ENCODE assay signal across 12 cellular contexts in the genomic region with DNA sequence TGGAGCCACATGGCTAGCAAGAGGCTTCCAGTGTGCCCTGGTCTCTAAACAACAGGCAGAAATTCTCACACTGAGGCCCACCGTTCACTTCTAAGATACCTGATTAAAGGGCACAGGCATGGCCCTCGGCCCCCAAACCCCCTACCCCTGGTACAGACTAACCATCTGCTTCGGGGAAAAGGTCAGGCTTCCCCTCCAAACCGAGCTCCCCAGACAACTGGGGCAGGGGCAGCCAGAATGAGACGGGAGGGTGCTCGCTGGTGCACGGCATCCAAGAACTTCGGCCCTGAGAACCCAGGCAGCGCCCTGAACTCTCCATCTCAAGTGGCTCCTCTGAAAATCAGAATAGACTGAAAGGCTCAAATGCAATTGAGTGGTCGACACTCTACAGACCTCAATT. TPM values are rescaled to one million over a fixed set of nuclear protein-coding genes. Genes with fewer than 3 reads are reported as not detected.
DNase-seq lines count a peak whose midpoint lies in the region; ATAC-seq and TF ChIP-seq lines count a peak whose summit lies in the region.
"Had no signal": no experiment of that assay in that cellular context is flagged by ENCODE, and none has a peak within 500 bp of the region (broad histone marks: within the 10 kb centered on the region; RNA-seq: fewer than 3 reads in every experiment).

No MANE protein-coding gene starts in this region.

- peaks cover 15 to 49% of the 10 kb centered on the region in 2 donors for H3K36me3 Mint-ChIP-seq in CD4-positive, alpha-beta memory T cell
- H3K36me3 Mint-ChIP-seq in activated naive CD4-positive, alpha-beta T cell treated with anti-CD3 and anti-CD28 coated beads, Interleukin-2, amount 50 U/mL, for 72 hours, result peaks cover 42 to 64% of the 10 kb centered on the region in 2 donors
- H3K36me3 Mint-ChIP-seq in neural progenitor cell, result no peaks in the 10 kb centered on the region

- peak overlapping the region; percentile 92 for H3K27ac ChIP-seq in CD4-positive, alpha-beta memory T cell (ENCODE audit: low read depth, low read length)
- H3K27ac ChIP-seq in neural progenitor cell, result no peak overlapping the region
- H3K27ac ChIP-seq in uterus, result no peak overlapping the region
- no peak overlapping the region for H3K27ac ChIP-seq in smooth muscle cell (ENCODE audit: low read depth)
- H3K27ac ChIP-seq: pancreas had no signal

- no peak overlapping the region for H3K9ac ChIP-seq in neural progenitor cell
- no peak overlapping the region for H3K9ac ChIP-seq in smooth muscle cell (ENCODE audit: low read depth)

- CTCF ChIA-PET in CD4-positive, alpha-beta memory T cell (lab: Charles Lee; ENCODE audit: partially characterized antibody), result interaction anchor here (1.3 to 1.5 kb wide), 5 partner anchors 23 to 251 kb away, joined by 3 to 5 read pairs (median 5); partner anchors contain the start of gene HSPBP1

- no peak for ATAC-seq in activated naive CD4-positive, alpha-beta T cell treated with anti-CD3 and anti-CD28 coated beads, Interleukin-2, amount 50 U/mL, for 72 hours
- ATAC-seq in GM19324 (IDR thresholded peaks at IDR 0.05; ENCODE audit: low FRiP score, unreplicated experiment), result no peak
- ATAC-seq: left colon, pancreas had no signal

- no peaks in the 10 kb centered on the region for H3K36me3 ChIP-seq in CD4-positive, alpha-beta memory T cell (ENCODE audit: insufficient read depth, low read length)
- H3K36me3 ChIP-seq in H7 (replicated peaks; ENCODE audit: control insufficient read depth, insufficient read depth, low read length), result no peaks in the 10 kb centered on the region; the same call in 1 of the 2 replicates
- H3K36me3 ChIP-seq in neural progenitor cell, result no peaks in the 10 kb centered on the region
- H3K36me3 ChIP-seq in uterus, result no peaks in the 10 kb centered on the region
- H3K36me3 ChIP-seq in smooth muscle cell (ENCODE audit: low read depth), result no peaks in the 10 kb centered on the region
- H3K36me3 ChIP-seq: pancreas had no signal

- peaks cover 50 to 88% (median 70%) of the 10 kb centered on the region in 4 donors for H3K4me1 Mint-ChIP-seq in CD4-positive, alpha-beta memory T cell
- H3K4me1 Mint-ChIP-seq in neural progenitor cell, result peaks cover 43% of the 10 kb centered on the region

- 97% methylated on average over 10 of the region's 10 CpGs for WGBS in smooth muscle cell (ENCODE audit: low lambda C conversion rate)

- H3K79me2 ChIP-seq in neural progenitor cell (ENCODE audit: low read depth) (peaks cover 99% of the 10 kb centered on the region), smooth muscle cell (ENCODE audit: low read depth) (peaks cover 100% of the 10 kb centered on the region)

- H2AFZ ChIP-seq in neural progenitor cell (replicated peaks) (no peak overlapping the region), smooth muscle cell (ENCODE audit: low read depth) (no peak overlapping the region)

- H3F3A ChIP-seq in neural progenitor cell (ENCODE audit: low read depth) (no peaks in the 10 kb centered on the region), smooth muscle cell (ENCODE audit: low read depth) (no peaks in the 10 kb centered on the region)

- TF ChIP-seq POLR2A in uterus (IDR thresholded peaks at IDR 0.05), result no peak

- no peaks in the 10 kb centered on the region for H3K27me3 ChIP-seq in CD4-positive, alpha-beta memory T cell (ENCODE audit: insufficient read depth, low read length)
- H3K27me3 ChIP-seq in H7 (ENCODE audit: control insufficient read depth, insufficient read depth, low read length) (no peaks in the 10 kb centered on the region), neural progenitor cell (no peaks in the 10 kb centered on the region), uterus (no peaks in the 10 kb centered on the region), smooth muscle cell (ENCODE audit: low read depth) (no peaks in the 10 kb centered on the region)
- H3K27me3 ChIP-seq: pancreas had no signal

- no peaks in the 10 kb centered on the region for H3K27me3 Mint-ChIP-seq in CD4-positive, alpha-beta memory T cell
- peaks cover 2% of the 10 kb centered on the region for H3K27me3 Mint-ChIP-seq in neural progenitor cell (ENCODE audit: insufficient read depth, low read depth)

- H3K9me3 Mint-ChIP-seq in CD4-positive, alpha-beta memory T cell, result peaks cover 0 to 2% (median 0%) of the 10 kb centered on the region in 8 donors
- no peaks in the 10 kb centered on the region for H3K9me3 Mint-ChIP-seq in activated naive CD4-positive, alpha-beta T cell treated with anti-CD3 and anti-CD28 coated beads, Interleukin-2, amount 50 U/mL, for 72 hours
- H3K9me3 Mint-ChIP-seq in neural progenitor cell, result no peaks in the 10 kb centered on the region

- peaks cover 89% of the 10 kb centered on the region for H3K4me1 ChIP-seq in CD4-positive, alpha-beta memory T cell (ENCODE audit: insufficient read depth, low read length)
- H3K4me1 ChIP-seq in neural progenitor cell (peaks cover 12% of the 10 kb centered on the region), uterus (peaks cover 0 to 5% of the 10 kb centered on the region in 2 donors), smooth muscle cell (ENCODE audit: low read depth) (peaks cover 22% of the 10 kb centered on the region)

- DNase-seq in CD4-positive, alpha-beta memory T cell, result no peak
- DNase-seq in H7 (peak; percentile 42), neural progenitor cell (ENCODE audit: low spot score) (no peak), uterus (no peak), 8988T (no peak), smooth muscle cell (lab: John Stamatoyannopoulos, UW; ENCODE audit: unreplicated experiment) (no peak)
- no peak for DNase-seq in activated naive CD4-positive, alpha-beta T cell treated with anti-CD3 and anti-CD28 coated beads, Interleukin-2, amount 50 U/mL, for 72 hours (ENCODE audit: low spot score in 2 of 2)
- DNase-seq: NCI-H1436, pancreas had no signal

- intact Hi-C loops in CD4-positive, alpha-beta memory T cell (cut with micrococcal nuclease), result loop anchor here (10.0 kb wide), 1 partner anchor 382 kb away; no protein-coding TSS in a partner anchor
- intact Hi-C loops in uterus (cut with DNase I; ENCODE audit: low total_unique reads), result no loop called here

- H3K4me3 Mint-ChIP-seq in CD4-positive, alpha-beta memory T cell, result peak overlapping the region; percentile 93 to 100 (median 98)
- H3K4me3 Mint-ChIP-seq in neural progenitor cell, result peak overlapping the region; percentile 41

- H3K4me3 ChIP-seq in CD4-positive, alpha-beta memory T cell (ENCODE audit: low read length in 2 of 2), result peak overlapping the region; percentile 84 to 92
- no peak overlapping the region for H3K4me3 ChIP-seq in H7 (ENCODE audit: insufficient read depth, low read depth, low read length)
- no peak overlapping the region for H3K4me3 ChIP-seq in neural progenitor cell
- H3K4me3 ChIP-seq in uterus, result no peak overlapping the region
- no peak overlapping the region for H3K4me3 ChIP-seq in smooth muscle cell

- no peak for TF ChIP-seq CTCF in neural progenitor cell (IDR thresholded peaks at IDR 0.05)
- no peak for TF ChIP-seq CTCF in uterus (IDR thresholded peaks at IDR 0.05)
- TF ChIP-seq CTCF in smooth muscle cell (IDR thresholded peaks at IDR 0.05; ENCODE audit: borderline replicate concordance, insufficient read depth, poor library complexity, severe bottlenecking), result no peak

- peaks cover 100% of the 10 kb centered on the region for H4K20me1 ChIP-seq in neural progenitor cell (ENCODE audit: low read depth)
- peaks cover 99% of the 10 kb centered on the region for H4K20me1 ChIP-seq in smooth muscle cell (ENCODE audit: low read depth)

- H3K4me2 ChIP-seq in neural progenitor cell (no peak overlapping the region), smooth muscle cell (no peak overlapping the region)

- POLR2A ChIA-PET in CD4-positive, alpha-beta memory T cell (lab: Charles Lee; ENCODE audit: partially characterized antibody), result interaction anchor here (1.1 to 9.5 kb wide), 10 partner anchors 10 to 251 kb away, joined by 3 to 199 read pairs (median 23); partner anchors contain the start of genes BRSK1, HSPBP1, KMT5C and TMEM238

- H3K27ac Mint-ChIP-seq in CD4-positive, alpha-beta memory T cell, result peak overlapping the region; percentile 95 to 99 (median 99)
- peak overlapping the region; percentile 97 for H3K27ac Mint-ChIP-seq in activated naive CD4-positive, alpha-beta T cell treated with anti-CD3 and anti-CD28 coated beads, Interleukin-2, amount 50 U/mL, for 72 hours
- peak overlapping the region; percentile 42 for H3K27ac Mint-ChIP-seq in neural progenitor cell

- H3K9me3 ChIP-seq in CD4-positive, alpha-beta memory T cell (ENCODE audit: control insufficient read depth in 1 of 2, low read length in 2 of 2), result no peaks in the 10 kb centered on the region
- H3K9me3 ChIP-seq in neural progenitor cell (ENCODE audit: low read depth), result no peaks in the 10 kb centered on the region
- H3K9me3 ChIP-seq in uterus, result no peaks in the 10 kb centered on the region
- H3K9me3 ChIP-seq in smooth muscle cell (replicated peaks; ENCODE audit: low read depth), result no peaks in the 10 kb centered on the region
- H3K9me3 ChIP-seq: pancreas had no signal

RNA-seq across cellular contexts. Expression of gene PPP6R1, which starts 5.6 kb away (rescaled TPM):
- total RNA-seq in CD4-positive, alpha-beta memory T cell, result 100 to 1,000 TPM; 161 to 162 TPM
- polyA plus RNA-seq in CD4-positive, alpha-beta memory T cell, result 100 to 1,000 TPM in 1 of 2 donors, 10 to 100 TPM in 1; 22.9 to 107 TPM
- total RNA-seq in H7 (2014; rRNA removed; shearing (Covaris generic)), result 51.7 and 53.1 TPM in 2 replicates
- total RNA-seq in activated naive CD4-positive, alpha-beta T cell treated with anti-CD3 and anti-CD28 coated beads, Interleukin-2, amount 50 U/mL, for 72 hours, result 100 to 1,000 TPM; 160 to 225 TPM
- 13.1 and 40.4 TPM in 2 replicates for total RNA-seq in neural progenitor cell (ENCODE audit: low replicate concordance)
- total RNA-seq in uterus, result 10 to 100 TPM in 2 of 4 donors, 1 to 10 TPM in 2; 5.6 to 70.4 (median 16.3) TPM
- 26.7 and 31.1 TPM in 2 replicates for total RNA-seq in smooth muscle cell
- 58.0 and 59.9 TPM in 2 replicates for polyA plus RNA-seq in smooth muscle cell

RNA-seq across cellular contexts. Expression of gene TMEM86B, which starts 24.7 kb away (rescaled TPM):
- total RNA-seq in CD4-positive, alpha-beta memory T cell, result 10 to 100 TPM; 19.7 to 22.1 TPM
- 1 to 10 TPM in 1 of 2 donors, not detected in 1; 3.5 TPM for polyA plus RNA-seq in CD4-positive, alpha-beta memory T cell
- total RNA-seq in H7 (2014; rRNA removed; shearing (Covaris generic)), result 1.2 and 1.7 TPM in 2 replicates
- total RNA-seq in activated naive CD4-positive, alpha-beta T cell treated with anti-CD3 and anti-CD28 coated beads, Interleukin-2, amount 50 U/mL, for 72 hours, result 1 to 10 TPM; 7.7 to 8.1 TPM
- 1.4 and 3.3 TPM in 2 replicates for total RNA-seq in neural progenitor cell (ENCODE audit: low replicate concordance)
- total RNA-seq in uterus, result 1 to 10 TPM in 3 of 4 donors, not detected in 1; 1.8 to 7.9 (median 2.4) TPM
- 1.7 and 2.1 TPM in 2 replicates for total RNA-seq in smooth muscle cell
- polyA plus RNA-seq in smooth muscle cell, result 2.6 and 3.3 TPM in 2 replicates

RNA-seq across cellular contexts. Expression of gene HSPBP1, which starts 26.6 kb away (rescaled TPM):
- total RNA-seq in CD4-positive, alpha-beta memory T cell, result 10 to 100 TPM; 17.9 to 18.5 TPM
- 10 to 100 TPM; 35.7 to 38.7 TPM for polyA plus RNA-seq in CD4-positive, alpha-beta memory T cell
- total RNA-seq in H7 (2014; rRNA removed; shearing (Covaris generic)), result 54.4 and 92.3 TPM in 2 replicates
- total RNA-seq in activated naive CD4-positive, alpha-beta T cell treated with anti-CD3 and anti-CD28 coated beads, Interleukin-2, amount 50 U/mL, for 72 hours, result 10 to 100 TPM; 24.9 to 40.8 TPM
- total RNA-seq in neural progenitor cell (ENCODE audit: low replicate concordance) (15.0 and 43.1 TPM in 2 replicates), uterus (10 to 100 TPM in 3 of 4 donors, 1 to 10 TPM in 1; 1.3 to 37.4 (median 25.6) TPM), smooth muscle cell (21.5 and 22.1 TPM in 2 replicates)
- 66.5 and 80.0 TPM in 2 replicates for polyA plus RNA-seq in smooth muscle cell

RNA-seq across cellular contexts. Expression of gene BRSK1, which starts 30.5 kb away (rescaled TPM):
- 1 to 10 TPM; 1.4 to 1.7 TPM for total RNA-seq in CD4-positive, alpha-beta memory T cell
- not detected for polyA plus RNA-seq in CD4-positive, alpha-beta memory T cell
- 20.3 and 31.3 TPM in 2 replicates for total RNA-seq in H7 (2014; rRNA removed; shearing (Covaris generic))
- 1 to 10 TPM; 6.7 to 8.4 TPM for total RNA-seq in activated naive CD4-positive, alpha-beta T cell treated with anti-CD3 and anti-CD28 coated beads, Interleukin-2, amount 50 U/mL, for 72 hours
- 24.1 and 43.1 TPM in 2 replicates for total RNA-seq in neural progenitor cell (ENCODE audit: low replicate concordance)
- total RNA-seq in uterus, result 10 to 100 TPM in 2 of 4 donors, 1 to 10 TPM in 1, not detected in 1; 4.1 to 17.1 (median 12.0) TPM
- 5.0 and 10.4 TPM in 2 replicates for total RNA-seq in smooth muscle cell
- 3.0 and 3.3 TPM in 2 replicates for polyA plus RNA-seq in smooth muscle cell

RNA-seq across cellular contexts. Expression of gene PTPRH, which starts 44.0 kb away (rescaled TPM):
- not detected for total RNA-seq in CD4-positive, alpha-beta memory T cell
- not detected for polyA plus RNA-seq in CD4-positive, alpha-beta memory T cell
- total RNA-seq in H7 (2014; rRNA removed; shearing (Covaris generic)), result 0.41 and 2.3 TPM in 2 replicates
- under 1 TPM in 1 of 2 donors, not detected in 1; 0.19 TPM for total RNA-seq in activated naive CD4-positive, alpha-beta T cell treated with anti-CD3 and anti-CD28 coated beads, Interleukin-2, amount 50 U/mL, for 72 hours
- total RNA-seq in neural progenitor cell (ENCODE audit: low replicate concordance) (not detected in 2 replicates), uterus (1 to 10 TPM in 2 of 4 donors, under 1 TPM in 1, not detected in 1; 0.29 to 3.8 (median 3.2) TPM), smooth muscle cell (0.18 and 0.31 TPM in 2 replicates)
- polyA plus RNA-seq in smooth muscle cell, result 0.46 TPM in 1 of 2 replicates, not detected in the other
- total RNA-seq: T-helper 2 cell treated with Interferon-gamma antibody and Interleukin-4, amounts not matched to agents 100 ng/mL and 5 ng/mL, for 36 hours had no signal

Comparison
In these comparisons a context has a peak if more than half of its experiments do, and no peak if none do; other contexts are left out.
1. H3K4me3 ChIP-seq: peak in CD4-positive, alpha-beta memory T cell (2 of 2); none in H7 (single experiment), neural progenitor cell (single experiment), uterus (0 of 2) and smooth muscle cell (single experiment).
2. H3K27ac Mint-ChIP-seq: peak in every context shown above with its lines; median percentile 99 in CD4-positive, alpha-beta memory T cell; 97 in activated naive CD4-positive, alpha-beta T cell treated with anti-CD3 and anti-CD28 coated beads, Interleukin-2, amount 50 U/mL, for 72 hours; 42 in neural progenitor cell.